In the genomic region with DNA sequence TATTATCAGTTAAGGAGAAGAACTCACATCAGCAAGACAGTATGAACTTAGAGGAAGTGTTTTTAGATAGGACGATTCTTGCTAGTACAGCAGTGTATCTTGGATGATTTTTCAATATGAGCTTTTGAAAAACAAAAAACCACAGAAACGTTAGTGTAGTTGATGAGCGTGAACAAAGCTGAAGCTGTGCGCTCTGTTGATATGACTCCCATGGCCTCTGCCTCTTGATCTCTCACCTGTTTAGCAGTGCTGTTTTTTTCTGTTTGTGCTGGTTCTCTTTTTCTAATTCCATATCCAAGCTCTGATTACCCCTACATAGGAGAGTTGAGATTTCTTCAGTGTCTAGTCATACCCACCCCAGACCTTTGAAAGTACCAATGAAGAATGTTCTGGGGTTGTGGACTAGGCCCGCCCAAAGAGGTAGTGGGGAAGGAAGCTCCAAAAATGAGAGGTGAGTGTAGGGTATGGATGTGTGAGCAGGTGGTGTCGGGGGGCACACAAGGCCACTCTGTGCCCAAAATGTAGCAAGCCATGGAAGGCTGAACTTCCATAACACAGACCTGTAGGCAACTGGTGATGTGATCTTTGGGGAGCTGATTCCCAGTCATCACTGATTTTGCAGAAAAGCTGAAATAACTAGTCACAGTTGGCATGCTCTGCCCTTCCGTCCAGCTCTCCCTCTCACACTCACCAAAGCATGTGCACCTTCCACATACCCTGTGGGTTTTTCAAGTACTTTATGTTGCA, we compare ENCODE assay signal across 17 cellular contexts. TPM values are rescaled to one million over a fixed set of nuclear protein-coding genes. Genes with fewer than 3 reads are reported as not detected.
A peak's percentile ranks its signal among the peaks of the same experiment; 100 is the strongest.
DNase-seq lines count a peak whose midpoint lies in the region; ATAC-seq, FAIRE-seq and TF ChIP-seq lines count a peak whose summit lies in the region.
"Had no signal": no experiment of that assay in that cellular context is flagged by ENCODE, and none has a peak within 500 bp of the region (broad histone marks: within the 10 kb centered on the region; RNA-seq: fewer than 3 reads in every experiment).

No MANE protein-coding gene starts in this region.

- peak overlapping the region; percentile 14 for H3K4me3 Mint-ChIP-seq in activated CD4-positive, alpha-beta T cell treated with anti-CD3 and anti-CD28 coated beads, Interleukin-2, amount 10 ng/mL, durations not matched to agents 7 days and 5 days
- H3K4me3 Mint-ChIP-seq in T-cell (peak overlapping the region in 2 of 3 donors; percentile 5 to 39), Calu3 (ENCODE audit: low read depth, unreplicated experiment) (no peak overlapping the region), type B pancreatic cell (no peak overlapping the region)
- peak overlapping the region; percentile 55 for H3K4me3 Mint-ChIP-seq in activated naive CD4-positive, alpha-beta T cell treated with anti-CD3 and anti-CD28 coated beads, Interleukin-2, amount 50 U/mL, for 24 hours

- intact Hi-C loops in Calu3 (cut with micrococcal nuclease; ENCODE audit: unreplicated experiment) = loop anchor here (10.0 kb wide), 1 partner anchor 93 kb away; no protein-coding TSS in a partner anchor
- intact Hi-C loops in kidney (cut with DNase I) = no loop called here

- DNase-seq in activated CD4-positive, alpha-beta T cell treated with anti-CD3 and anti-CD28 coated beads, Interleukin-2, amount 10 ng/mL, durations not matched to agents 7 days and 5 days = peak; percentile 42
- no peak for DNase-seq in activated CD4-positive, alpha-beta T cell treated with anti-CD3 and anti-CD28 coated beads, Interleukin-2, amount 50 U/mL, for 1 hour
- DNase-seq in T-cell (peak in 28 of 34 experiments; percentile 11 to 79 (median 38)), Calu3 (no peak), kidney (no peak), type B pancreatic cell (ENCODE audit: extremely low spot score, unreplicated experiment) (no peak)
- DNase-seq in stimulated activated naive CD8-positive, alpha-beta T cell treated with anti-CD3 and anti-CD28 coated beads, Interleukin-15, Interleukin-2, amounts not matched to agents 100 U/mL and 50 U/mL, for 24 hours = no peak
- DNase-seq: activated CD4-positive, alpha-beta T cell treated with anti-CD3 and anti-CD28 coated beads, Interleukin-2, amount 50 U/mL, for 48 hours; H7; NCI-H187; posterior cingulate gyrus; stimulated activated CD4-positive, alpha-beta T cell treated with anti-CD3 and anti-CD28 coated beads, Interleukin-4, amount 100 ng/mL, for 1 hour had no signal

- H3K27ac ChIP-seq in kidney (ENCODE audit: low read depth in 2 of 2, low read length in 2 of 2) = no peak overlapping the region
- H3K27ac ChIP-seq: breast epithelium had no signal

- peak; percentile 86 to 93 (median 89) for ATAC-seq in T-cell (replicated peaks in 1 of 4)
- peak; percentile 53 for ATAC-seq in stimulated activated naive CD8-positive, alpha-beta T cell treated with anti-CD3 and anti-CD28 coated beads, Interleukin-15, Interleukin-2, amounts not matched to agents 100 U/mL and 50 U/mL, for 24 hours
- ATAC-seq: Right ventricle myocardium inferior had no signal

- peak overlapping the region; percentile 99 for H3K27ac Mint-ChIP-seq in activated CD4-positive, alpha-beta T cell treated with anti-CD3 and anti-CD28 coated beads, Interleukin-2, amount 10 ng/mL, durations not matched to agents 7 days and 5 days
- H3K27ac Mint-ChIP-seq in T-cell (peak overlapping the region; percentile 96 to 97), Calu3 (ENCODE audit: unreplicated experiment) (no peak overlapping the region), type B pancreatic cell (no peak overlapping the region)
- H3K27ac Mint-ChIP-seq in activated naive CD4-positive, alpha-beta T cell treated with anti-CD3 and anti-CD28 coated beads, Interleukin-2, amount 50 U/mL, for 24 hours = peak overlapping the region; percentile 90

- peaks cover 45% of the 10 kb centered on the region for H3K4me1 Mint-ChIP-seq in activated CD4-positive, alpha-beta T cell treated with anti-CD3 and anti-CD28 coated beads, Interleukin-2, amount 10 ng/mL, durations not matched to agents 7 days and 5 days
- H3K4me1 Mint-ChIP-seq in T-cell (peaks cover 49 to 55% (median 53%) of the 10 kb centered on the region in 3 donors), Calu3 (ENCODE audit: low read depth, unreplicated experiment) (peaks cover 15% of the 10 kb centered on the region), type B pancreatic cell (ENCODE audit: unreplicated experiment) (peaks cover 8% of the 10 kb centered on the region)
- H3K4me1 Mint-ChIP-seq in activated naive CD4-positive, alpha-beta T cell treated with anti-CD3 and anti-CD28 coated beads, Interleukin-2, amount 50 U/mL, for 24 hours = peaks cover 65% of the 10 kb centered on the region

- H3K36me3 Mint-ChIP-seq in activated CD4-positive, alpha-beta T cell treated with anti-CD3 and anti-CD28 coated beads, Interleukin-2, amount 10 ng/mL, durations not matched to agents 7 days and 5 days (ENCODE audit: low read depth) = peaks cover 10% of the 10 kb centered on the region
- H3K36me3 Mint-ChIP-seq in T-cell (peaks cover 3% of the 10 kb centered on the region), Calu3 (ENCODE audit: insufficient read depth, unreplicated experiment) (no peaks in the 10 kb centered on the region), type B pancreatic cell (peaks cover 2% of the 10 kb centered on the region)
- H3K36me3 Mint-ChIP-seq in activated naive CD4-positive, alpha-beta T cell treated with anti-CD3 and anti-CD28 coated beads, Interleukin-2, amount 50 U/mL, for 24 hours = peaks cover 1% of the 10 kb centered on the region

- H3K4me1 ChIP-seq in kidney (ENCODE audit: control insufficient read depth in 1 of 2, insufficient read depth in 1 of 2, low read depth in 1 of 2, low read length in 2 of 2) = no peaks in the 10 kb centered on the region
- H3K4me1 ChIP-seq: breast epithelium had no signal

- POLR2A ChIA-PET in activated CD4-positive, alpha-beta T cell treated with anti-CD3 and anti-CD28 coated beads, Interleukin-2, amount 10 ng/mL, durations not matched to agents 7 days and 5 days (lab: Charles Lee) = interaction anchor here (0.6 kb wide), 2 partner anchors 61 to 141 kb away, joined by 3 read pairs; no protein-coding TSS in a partner anchor
- POLR2A ChIA-PET in T-cell (lab: Charles Lee) = interaction anchor here (0.6 to 1.2 kb wide), 6 partner anchors 19 to 1114 kb away, joined by 3 to 10 read pairs (median 3); no protein-coding TSS in a partner anchor

- CTCF ChIA-PET in activated CD4-positive, alpha-beta T cell treated with anti-CD3 and anti-CD28 coated beads, Interleukin-2, amount 10 ng/mL, durations not matched to agents 7 days and 5 days (lab: Charles Lee) = interaction anchor here (0.7 to 1.9 kb wide), 10 partner anchors 10 to 228 kb away, joined by 3 to 9 read pairs (median 4); no protein-coding TSS in a partner anchor
- CTCF ChIA-PET in T-cell (lab: Charles Lee) (interaction anchor here (0.7 to 1.9 kb wide), 14 partner anchors 8 to 194 kb away, joined by 3 to 13 read pairs (median 4); no protein-coding TSS in a partner anchor), Calu3 (lab: Charles Lee) (interaction anchor here (0.6 kb wide), 1 partner anchor 10 kb away, joined by 4 read pairs; no protein-coding TSS in a partner anchor)

- no TSS peak for BruUV-seq in Calu3 (replicated peaks; lab: Mats Ljungman, UMichigan)

- no peaks in the 10 kb centered on the region for H3K9me3 ChIP-seq in kidney (ENCODE audit: control insufficient read depth in 1 of 2, low read length in 2 of 2)
- H3K9me3 ChIP-seq: breast epithelium had no signal

- no peaks in the 10 kb centered on the region for H3K27me3 Mint-ChIP-seq in activated CD4-positive, alpha-beta T cell treated with anti-CD3 and anti-CD28 coated beads, Interleukin-2, amount 10 ng/mL, durations not matched to agents 7 days and 5 days
- no peaks in the 10 kb centered on the region for H3K27me3 Mint-ChIP-seq in T-cell
- no peaks in the 10 kb centered on the region for H3K27me3 Mint-ChIP-seq in activated naive CD4-positive, alpha-beta T cell treated with anti-CD3 and anti-CD28 coated beads, Interleukin-2, amount 50 U/mL, for 24 hours
- no peaks in the 10 kb centered on the region for H3K27me3 Mint-ChIP-seq in Calu3 (ENCODE audit: unreplicated experiment)
- no peaks in the 10 kb centered on the region for H3K27me3 Mint-ChIP-seq in type B pancreatic cell

- no peaks in the 10 kb centered on the region for H3K36me3 ChIP-seq in kidney (ENCODE audit: control insufficient read depth in 1 of 2, insufficient read depth in 2 of 2, low read length in 2 of 2)
- H3K36me3 ChIP-seq: breast epithelium had no signal

- FAIRE-seq in kidney (lab: Jason Lieb, UNC) = no peak
- FAIRE-seq: A204.1, urothelium cell line had no signal

- no peak overlapping the region for H3K4me3 ChIP-seq in kidney (ENCODE audit: low read length in 2 of 2)
- H3K4me3 ChIP-seq: breast epithelium had no signal

- H3K9me3 Mint-ChIP-seq in activated CD4-positive, alpha-beta T cell treated with anti-CD3 and anti-CD28 coated beads, Interleukin-2, amount 10 ng/mL, durations not matched to agents 7 days and 5 days = no peaks in the 10 kb centered on the region
- no peaks in the 10 kb centered on the region for H3K9me3 Mint-ChIP-seq in T-cell
- no peaks in the 10 kb centered on the region for H3K9me3 Mint-ChIP-seq in activated naive CD4-positive, alpha-beta T cell treated with anti-CD3 and anti-CD28 coated beads, Interleukin-2, amount 50 U/mL, for 24 hours
- H3K9me3 Mint-ChIP-seq in Calu3 (ENCODE audit: low read depth, unreplicated experiment) = no peaks in the 10 kb centered on the region
- no peaks in the 10 kb centered on the region for H3K9me3 Mint-ChIP-seq in type B pancreatic cell

- TF ChIP-seq CTCF in Calu3 (IDR thresholded peaks at IDR 0.05; ENCODE audit: unreplicated experiment) (no peak), kidney (IDR thresholded peaks at IDR 0.05; ENCODE audit: borderline replicate concordance, extremely low read depth, insufficient read depth) (no peak), type B pancreatic cell (conservative IDR thresholded peaks at IDR 0.05) (no peak)

- no peak overlapping the region for H3K9ac ChIP-seq in kidney (ENCODE audit: low read length in 2 of 2)

RNA-seq across cellular contexts. Expression of gene CMTM7, which starts 20.0 kb away (rescaled TPM):
- total RNA-seq in activated CD4-positive, alpha-beta T cell treated with anti-CD3 and anti-CD28 coated beads, Interleukin-2, amount 10 ng/mL, durations not matched to agents 7 days and 5 days = 10 to 100 TPM; 45.9 to 62.6 TPM
- total RNA-seq in T-cell (10 to 100 TPM; 40.7 to 56.7 (median 47.8) TPM), Calu3 (2022) (113 and 131 TPM in 2 replicates), kidney (38.2 TPM), type B pancreatic cell (ENCODE audit: low replicate concordance) (8.2 and 20.4 TPM in 2 replicates)
- polyA plus RNA-seq in kidney (ENCODE audit: insufficient read depth, low read depth, low replicate concordance) = 26.0 TPM

Comparison
In these comparisons a context has a peak if more than half of its experiments do, and no peak if none do; other contexts are left out.
1. DNase-seq: peak in activated CD4-positive, alpha-beta T cell treated with anti-CD3 and anti-CD28 coated beads, Interleukin-2, amount 10 ng/mL, durations not matched to agents 7 days and 5 days (single experiment) and T-cell (28 of 34); none in activated CD4-positive, alpha-beta T cell treated with anti-CD3 and anti-CD28 coated beads, Interleukin-2, amount 50 U/mL, for 1 hour (single experiment), stimulated activated naive CD8-positive, alpha-beta T cell treated with anti-CD3 and anti-CD28 coated beads, Interleukin-15, Interleukin-2, amounts not matched to agents 100 U/mL and 50 U/mL, for 24 hours (single experiment), Calu3 (single experiment), kidney (single experiment) and type B pancreatic cell (single experiment).
2. H3K27ac Mint-ChIP-seq: peak in activated CD4-positive, alpha-beta T cell treated with anti-CD3 and anti-CD28 coated beads, Interleukin-2, amount 10 ng/mL, durations not matched to agents 7 days and 5 days (single experiment), T-cell (2 of 2) and activated naive CD4-positive, alpha-beta T cell treated with anti-CD3 and anti-CD28 coated beads, Interleukin-2, amount 50 U/mL, for 24 hours (single experiment); none in Calu3 (single experiment) and type B pancreatic cell (single experiment).
3. H3K4me3 Mint-ChIP-seq: peak in activated CD4-positive, alpha-beta T cell treated with anti-CD3 and anti-CD28 coated beads, Interleukin-2, amount 10 ng/mL, durations not matched to agents 7 days and 5 days (single experiment), T-cell (2 of 3) and activated naive CD4-positive, alpha-beta T cell treated with anti-CD3 and anti-CD28 coated beads, Interleukin-2, amount 50 U/mL, for 24 hours (single experiment); none in Calu3 (single experiment) and type B pancreatic cell (single experiment).